1 cellular context compared by ENCODE assay signal in genomic region chr1:151720190-151720953, GRCh38.
TF ChIP-seq lines count a peak whose summit lies in the region.

No MANE protein-coding gene starts in this region.

TF ChIP-seq in IMR-90, 13 proteins besides CTCF, POLR2A, EP300 and RAD21 (continued from another document):
- TF ChIP-seq RCOR1 (IDR thresholded peaks at IDR 0.05; ENCODE audit: insufficient replicate concordance, low read length) (no peak), BHLHE40 (IDR thresholded peaks at IDR 0.05; ENCODE audit: low read depth, low read length) (no peak), MAZ (IDR thresholded peaks at IDR 0.05; ENCODE audit: borderline replicate concordance, low read depth, low read length) (no peak)
